In genomic region chr16:15778204-15778743, GRCh38 we compare ENCODE assay signal across 2 cellular contexts.
TF ChIP-seq lines count a peak whose summit lies in the region.

No MANE protein-coding gene starts in this region.

TF ChIP-seq in HepG2, 621 proteins besides CTCF, POLR2A, EP300 and RAD21 (continues in another document):
- TF ChIP-seq ZNF317 (CRISPR knock-in tag; IDR thresholded peaks at IDR 0.05) (no peak), BORCS8-MEF2B (CRISPR knock-in tag; IDR thresholded peaks at IDR 0.05) (peak; percentile 1; the same call in 1 of the 2 replicates), MAFF (IDR thresholded peaks at IDR 0.05; ENCODE audit: low read depth, low read length) (0 out of 2 replicates have a peak, but pooled peaks have one; percentile 8), ZFP90 (CRISPR knock-in tag; IDR thresholded peaks at IDR 0.05; ENCODE audit: borderline replicate concordance) (no peak), STAT6 (CRISPR knock-in tag; IDR thresholded peaks at IDR 0.05; ENCODE audit: borderline replicate concordance) (no peak), BCLAF1 (IDR thresholded peaks at IDR 0.05) (no peak), ZNF503 (CRISPR knock-in tag; IDR thresholded peaks at IDR 0.05) (no peak), SNAPC2 (CRISPR knock-in tag; IDR thresholded peaks at IDR 0.05) (no peak), TMF1 (CRISPR knock-in tag; IDR thresholded peaks at IDR 0.05; ENCODE audit: low read depth) (no peak), PHF8 (CRISPR knock-in tag; IDR thresholded peaks at IDR 0.05) (no peak), MTF2 (CRISPR knock-in tag; IDR thresholded peaks at IDR 0.05; ENCODE audit: borderline replicate concordance) (no peak), HOXA5 (CRISPR knock-in tag; IDR thresholded peaks at IDR 0.05) (no peak), MED1 (CRISPR knock-in tag; IDR thresholded peaks at IDR 0.05) (no peak; the same call in 1 of the 2 replicates), ZNF543 (CRISPR knock-in tag; IDR thresholded peaks at IDR 0.05) (no peak), KDM3A (CRISPR knock-in tag; IDR thresholded peaks at IDR 0.05; ENCODE audit: low read depth) (0 out of 2 replicates have a peak, but pooled peaks have one; percentile 33), TRIM22 (IDR thresholded peaks at IDR 0.05) (no peak), ZFAT (CRISPR knock-in tag; conservative IDR thresholded peaks at IDR 0.05) (no peak), PAWR (CRISPR knock-in tag; IDR thresholded peaks at IDR 0.05; ENCODE audit: borderline replicate concordance) (no peak), ZNF644 (CRISPR knock-in tag; IDR thresholded peaks at IDR 0.05; ENCODE audit: low read depth) (no peak), SMARCE1 (IDR thresholded peaks at IDR 0.05; ENCODE audit: borderline replicate concordance) (no peak), KLF11 (CRISPR knock-in tag; IDR thresholded peaks at IDR 0.05) (no peak), HNF4A (CRISPR knock-in tag; IDR thresholded peaks at IDR 0.05) (no peak), CC2D1A (CRISPR knock-in tag; IDR thresholded peaks at IDR 0.05) (no peak), POLR2AphosphoS5 (IDR thresholded peaks at IDR 0.05; ENCODE audit: low read depth, low read length) (no peak)

TF ChIP-seq in H1, 55 proteins besides CTCF, POLR2A, EP300 and RAD21:
- TF ChIP-seq USF2 (IDR thresholded peaks at IDR 0.05; ENCODE audit: low read length) (no peak), SAP30 (IDR thresholded peaks at IDR 0.05; ENCODE audit: insufficient read depth, insufficient replicate concordance, low read length) (no peak), TCF12 (IDR thresholded peaks at IDR 0.05; ENCODE audit: low read depth, low read length) (no peak), GABPA (IDR thresholded peaks at IDR 0.05; ENCODE audit: borderline replicate concordance, insufficient read depth, low read length) (no peak), SP2 (IDR thresholded peaks at IDR 0.05; ENCODE audit: low read length) (no peak), SRF (IDR thresholded peaks at IDR 0.05; ENCODE audit: low read depth, low read length) (no peak), MAFK (IDR thresholded peaks at IDR 0.05; ENCODE audit: low read depth, low read length) (no peak), MAX (IDR thresholded peaks at IDR 0.05) (no peak), CTBP2 (IDR thresholded peaks at IDR 0.05; ENCODE audit: borderline replicate concordance, insufficient read depth, insufficient read length, low read length) (no peak), SP4 (IDR thresholded peaks at IDR 0.05; ENCODE audit: low read length) (no peak), TAF7 (optimal IDR thresholded peaks at IDR 0.05; ENCODE audit: borderline replicate concordance, low read depth, low read length) (no peak), HDAC6 (IDR thresholded peaks at IDR 0.05; ENCODE audit: low read depth, low read length) (no peak), ZNF274 (IDR thresholded peaks at IDR 0.05; ENCODE audit: borderline replicate concordance, extremely low read depth, low read length) (no peak), BRCA1 (IDR thresholded peaks at IDR 0.05; ENCODE audit: low read depth, low read length) (no peak)
